Comparison of ENCODE assay signal across 18 cellular contexts in genomic region chr2:104432401-104432800, GRCh38.
DNase-seq lines count a peak whose midpoint lies in the region; ATAC-seq and TF ChIP-seq lines count a peak whose summit lies in the region.
"Had no signal": no experiment of that assay in that cellular context is flagged by ENCODE, and none has a peak within 500 bp of the region (broad histone marks: within the 10 kb centered on the region; RNA-seq: fewer than 3 reads in every experiment).

No MANE protein-coding gene starts in this region.

- intact Hi-C loops in OCI-LY7 (cut with micrococcal nuclease; ENCODE audit: unreplicated experiment), result no loop called here

- H3K9me3 ChIP-seq in OCI-LY7 (ENCODE audit: low read length), result no peaks in the 10 kb centered on the region

- H3K36me3 ChIP-seq in OCI-LY7 (ENCODE audit: insufficient read depth, low read length), result no peaks in the 10 kb centered on the region

- no peaks in the 10 kb centered on the region for H3K9me2 ChIP-seq in OCI-LY7 (ENCODE audit: insufficient read depth, low read length)

- 0 out of 2 replicates have a peak overlapping the region, but pooled peaks have one; percentile 7 for H2AFZ ChIP-seq in OCI-LY7 (ENCODE audit: low read length)

- CTCF ChIA-PET in OCI-LY7 (lab: Charles Lee; ENCODE audit: unreplicated experiment), result no interaction called here

- BruUV-seq in OCI-LY7 (replicated peaks; lab: Mats Ljungman, UMichigan), result no TSS peak

- ATAC-seq in HG02642 (IDR thresholded peaks at IDR 0.05; ENCODE audit: poor library complexity, unreplicated experiment) (no peak), GM19324 (IDR thresholded peaks at IDR 0.05; ENCODE audit: low FRiP score, unreplicated experiment) (no peak), GM18519 (IDR thresholded peaks at IDR 0.05; ENCODE audit: low FRiP score, unreplicated experiment) (no peak)
- ATAC-seq: HepG2 had no signal

- no peak overlapping the region for H3K4me3 ChIP-seq in OCI-LY7 (ENCODE audit: low read depth, low read length, poor library complexity, severe bottlenecking)
- H3K4me3 ChIP-seq: SK-N-MC had no signal

- TF ChIP-seq CTCF in OCI-LY7 (conservative IDR thresholded peaks at IDR 0.05; ENCODE audit: low read length), result no peak

- H3K79me2 ChIP-seq in OCI-LY7 (ENCODE audit: insufficient read depth, low read depth, low read length), result no peaks in the 10 kb centered on the region

- H3K4me2 ChIP-seq in OCI-LY7 (ENCODE audit: low read length), result peak overlapping the region; percentile 21; the same call in 1 of the 2 replicates

- H3K27ac ChIP-seq in OCI-LY7 (ENCODE audit: low read depth, low read length, poor library complexity, severe bottlenecking), result no peak overlapping the region
- H3K27ac ChIP-seq in caudate nucleus (ENCODE audit: low read depth, low read length), result peak overlapping the region; percentile 92
- H3K27ac ChIP-seq in substantia nigra (ENCODE audit: low read depth, low read length, poor library complexity, severe bottlenecking), result peak overlapping the region; percentile 87
- H3K27ac ChIP-seq: SK-N-MC had no signal

- no peaks in the 10 kb centered on the region for H3K4me1 ChIP-seq in OCI-LY7 (ENCODE audit: insufficient read depth, low read length, poor library complexity, severe bottlenecking)

- POLR2A ChIA-PET in OCI-LY7 (lab: Charles Lee), result interaction anchor here (0.7 kb wide), 2 partner anchors 77 to 433 kb away, joined by 3 to 4 read pairs; no protein-coding TSS in a partner anchor

- DNase-seq in OCI-LY7 (ENCODE audit: low spot score) (no peak), caudate nucleus (lab: John Stamatoyannopoulos, UW) (no peak), medulla oblongata (ENCODE audit: extremely low spot score) (peak; percentile 49), substantia nigra (lab: John Stamatoyannopoulos, UW) (peak in 1 of 49 donors; percentile 19), 8988T (no peak)
- DNase-seq: CD4-positive, alpha-beta memory T cell; GOT3; KG1; NCI-H1048; NCI-H1436 treated with DMSO at 0.1 percent for 48 hours; NCI-H2029 treated with DMSO at 0.1 percent for 48 hours; NCI-H510A; Right ventricle myocardium superior had no signal

- H4K20me1 ChIP-seq in OCI-LY7 (ENCODE audit: insufficient read depth, low read length), result no peaks in the 10 kb centered on the region
